ENCODE assay signal across 8 cellular contexts in genomic region chr1:151048645-151049032, GRCh38. TPM values are rescaled to one million over a fixed set of nuclear protein-coding genes. Genes with fewer than 3 reads are reported as not detected.
DNase-seq lines count a peak whose midpoint lies in the region; ATAC-seq and TF ChIP-seq lines count a peak whose summit lies in the region.

No MANE protein-coding gene starts in this region.

- peaks cover 35% of the 10 kb centered on the region for H3K4me1 Mint-ChIP-seq in activated naive CD4-positive, alpha-beta T cell treated with anti-CD3 and anti-CD28 coated beads for 36 hours (ENCODE audit: low read depth)

- H3K27ac ChIP-seq in angular gyrus (ENCODE audit: low read depth, low read length) (peak overlapping the region; percentile 88), left lung (peak overlapping the region; percentile 78 to 83), tibial artery (peak overlapping the region; percentile 85 to 98)

- H3K27me3 ChIP-seq in left lung (no peaks in the 10 kb centered on the region), tibial artery (no peaks in the 10 kb centered on the region)

- H3K4me3 ChIP-seq in left lung, result peak overlapping the region; percentile 66 to 79
- peak overlapping the region; percentile 63 to 82 for H3K4me3 ChIP-seq in tibial artery

- H3K27me3 Mint-ChIP-seq in activated naive CD4-positive, alpha-beta T cell treated with anti-CD3 and anti-CD28 coated beads for 36 hours (ENCODE audit: low read depth), result no peaks in the 10 kb centered on the region

- peak overlapping the region; percentile 87 for H3K4me3 Mint-ChIP-seq in activated naive CD4-positive, alpha-beta T cell treated with anti-CD3 and anti-CD28 coated beads for 36 hours

- peak overlapping the region; percentile 36 for H3K27ac Mint-ChIP-seq in activated naive CD4-positive, alpha-beta T cell treated with anti-CD3 and anti-CD28 coated beads for 36 hours

- H3K4me1 ChIP-seq in left lung (peaks cover 6 to 28% of the 10 kb centered on the region in 2 donors), tibial artery (peaks cover 0 to 23% (median 13%) of the 10 kb centered on the region in 4 donors)

- TF ChIP-seq CTCF in left lung (IDR thresholded peaks at IDR 0.05) (peak; percentile 8 to 47), tibial artery (IDR thresholded peaks at IDR 0.05) (peak in 1 of 2 experiments; percentile 3)

- CTCF ChIA-PET in activated naive CD4-positive, alpha-beta T cell treated with anti-CD3 and anti-CD28 coated beads for 36 hours (lab: Charles Lee), result interaction anchor here (0.6 to 3.7 kb wide), 9 partner anchors 9 to 420 kb away, joined by 3 to 24 read pairs (median 4); partner anchors contain the start of genes MINDY1 and TNFAIP8L2

- no peak for DNase-seq in activated naive CD4-positive, alpha-beta T cell treated with anti-CD3 and anti-CD28 coated beads for 36 hours
- no peak for DNase-seq in activated naive CD4-positive, alpha-beta T cell treated with Interleukin-2 at 50 U/mL for 16 hours
- DNase-seq in left lung (no peak), tibial artery (no peak), COR-L47 (lab: John Stamatoyannopoulos, UW) (no peak), ureter (ENCODE audit: low spot score) (no peak)

- no peaks in the 10 kb centered on the region for H3K9me3 ChIP-seq in left lung
- no peaks in the 10 kb centered on the region for H3K9me3 ChIP-seq in tibial artery

- peaks cover 4 to 35% of the 10 kb centered on the region in 2 donors for H3K36me3 ChIP-seq in left lung
- peaks cover 14 to 28% (median 21%) of the 10 kb centered on the region in 3 donors for H3K36me3 ChIP-seq in tibial artery

- no peak for ATAC-seq in left lung
- no peak for ATAC-seq in GM19328 (IDR thresholded peaks at IDR 0.05; ENCODE audit: unreplicated experiment)

- no peaks in the 10 kb centered on the region for H3K9me3 Mint-ChIP-seq in activated naive CD4-positive, alpha-beta T cell treated with anti-CD3 and anti-CD28 coated beads for 36 hours

- H3K36me3 Mint-ChIP-seq in activated naive CD4-positive, alpha-beta T cell treated with anti-CD3 and anti-CD28 coated beads for 36 hours (ENCODE audit: low read depth), result peaks cover 11% of the 10 kb centered on the region

- intact Hi-C loops in activated naive CD4-positive, alpha-beta T cell treated with anti-CD3 and anti-CD28 coated beads for 36 hours (cut with micrococcal nuclease), result loop anchor here (2.0 kb wide), 1 partner anchor 40 kb away; the partner anchor contains the start of gene PRUNE1
- intact Hi-C loops in left lung (cut with DNase I), result no loop called here
- intact Hi-C loops in tibial artery (cut with DNase I; ENCODE audit: low total_unique reads), result no loop called here

RNA-seq across cellular contexts. Expression of gene C1orf56, which starts 1.1 kb away (rescaled TPM):
- total RNA-seq in activated naive CD4-positive, alpha-beta T cell treated with anti-CD3 and anti-CD28 coated beads for 36 hours, result under 1 TPM; 0.49 to 0.57 TPM
- total RNA-seq in left lung (1 to 10 TPM; 3.9 to 6.1 TPM), ureter (5.9 TPM)

RNA-seq across cellular contexts. Expression of gene CDC42SE1, which starts 10.8 kb away (rescaled TPM):
- total RNA-seq in activated naive CD4-positive, alpha-beta T cell treated with anti-CD3 and anti-CD28 coated beads for 36 hours, result 10 to 100 TPM; 98.1 to 99.0 TPM
- total RNA-seq in left lung (100 to 1,000 TPM; 104 to 125 TPM), ureter (172 TPM)

RNA-seq across cellular contexts. Expression of gene MLLT11, which starts 11.6 kb away (rescaled TPM):
- total RNA-seq in activated naive CD4-positive, alpha-beta T cell treated with anti-CD3 and anti-CD28 coated beads for 36 hours, result 1 to 10 TPM; 3.3 to 3.6 TPM
- total RNA-seq in left lung (1 to 10 TPM; 1.7 to 2.9 TPM), ureter (1.4 TPM)

RNA-seq across cellular contexts. Expression of gene BNIPL, which starts 12.3 kb away (rescaled TPM):
- 1 to 10 TPM; 1.1 to 1.3 TPM for total RNA-seq in activated naive CD4-positive, alpha-beta T cell treated with anti-CD3 and anti-CD28 coated beads for 36 hours
- 1 to 10 TPM; 3.5 to 5.9 TPM for total RNA-seq in left lung
- total RNA-seq in ureter, result 10.5 TPM

RNA-seq across cellular contexts. Expression of gene GABPB2, which starts 21.9 kb away (rescaled TPM):
- total RNA-seq in activated naive CD4-positive, alpha-beta T cell treated with anti-CD3 and anti-CD28 coated beads for 36 hours, result 10 to 100 TPM; 16.1 to 16.2 TPM
- 10 to 100 TPM; 11.3 to 12.7 TPM for total RNA-seq in left lung
- total RNA-seq in ureter, result 26.6 TPM
